ENCODE assay signal across 1 cellular context in genomic region chr1:171344473-171344820, GRCh38.
TF ChIP-seq lines count a peak whose summit lies in the region.

No MANE protein-coding gene starts in this region.

TF ChIP-seq in HepG2, 621 proteins besides CTCF, POLR2A, EP300 and RAD21 (continued from another document):
- TF ChIP-seq ZHX2 (IDR thresholded peaks at IDR 0.05; ENCODE audit: low read depth) (no peak), ZHX2 (CRISPR knock-in tag; IDR thresholded peaks at IDR 0.05; ENCODE audit: borderline replicate concordance) (no peak), LCORL (IDR thresholded peaks at IDR 0.05) (no peak), LCORL (CRISPR knock-in tag; IDR thresholded peaks at IDR 0.05) (no peak), ZMYM4 (CRISPR knock-in tag; IDR thresholded peaks at IDR 0.05) (peak; percentile 47; the same call in 1 of the 2 replicates), MYNN (CRISPR knock-in tag; IDR thresholded peaks at IDR 0.05; ENCODE audit: low read depth) (no peak)
TF ChIP-seq in HepG2: peak in this region for 46.
